Comparison of ENCODE assay signal across 2 cellular contexts in the genomic region with DNA sequence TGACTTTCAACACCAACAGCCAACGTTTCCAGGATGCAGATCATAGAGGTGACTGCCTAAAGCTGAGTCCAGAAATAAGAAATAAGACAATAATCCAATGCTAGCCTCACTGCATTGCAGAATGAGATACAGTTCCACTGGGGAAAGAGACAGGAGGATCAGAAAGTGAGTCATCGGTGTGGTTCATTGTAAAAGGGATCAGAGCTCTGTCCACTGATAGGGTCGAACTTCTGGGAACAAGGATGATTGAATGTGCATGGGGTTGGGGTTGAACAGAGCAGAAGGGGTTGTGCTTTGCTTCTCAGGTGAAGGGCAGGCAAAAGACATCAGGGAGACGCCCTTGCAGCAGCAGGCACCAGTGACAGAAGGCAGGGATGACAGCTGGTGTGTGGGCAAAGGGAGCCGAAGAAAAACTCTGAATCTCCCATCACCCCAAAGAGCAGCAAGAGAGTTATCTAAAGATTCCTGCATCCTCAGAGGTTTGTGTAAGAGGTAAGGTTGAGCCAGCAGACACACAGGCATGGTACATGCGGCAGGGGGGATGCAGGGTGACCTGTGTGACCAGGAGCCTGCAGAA.
TF ChIP-seq lines count a peak whose summit lies in the region.

No MANE protein-coding gene starts in this region.

TF ChIP-seq in GM23338, 12 proteins besides CTCF, POLR2A, EP300 and RAD21:
- no peak for TF ChIP-seq ZNF331 (CRISPR knock-in tag; IDR thresholded peaks at IDR 0.05; ENCODE audit: low read depth)

TF ChIP-seq in GM12891, 5 proteins besides CTCF, POLR2A, EP300 and RAD21:
- TF ChIP-seq SPI1 (IDR thresholded peaks at IDR 0.05; ENCODE audit: low read depth, low read length) (no peak), PAX5 (IDR thresholded peaks at IDR 0.05; ENCODE audit: insufficient read depth, low read length, severe bottlenecking) (no peak), POU2F2 (IDR thresholded peaks at IDR 0.05; ENCODE audit: low read depth, low read length) (no peak), POLR2AphosphoS5 (IDR thresholded peaks at IDR 0.05; ENCODE audit: low read depth, low read length) (no peak), TAF1 (IDR thresholded peaks at IDR 0.05; ENCODE audit: low read depth, low read length) (no peak)
